13 cellular contexts compared by ENCODE assay signal in genomic region chr3:128317101-128317697, GRCh38.
DNase-seq lines count a peak whose midpoint lies in the region; ATAC-seq and TF ChIP-seq lines count a peak whose summit lies in the region.
"Had no signal": no experiment of that assay in that cellular context is flagged by ENCODE, and none has a peak within 500 bp of the region (broad histone marks: within the 10 kb centered on the region; RNA-seq: fewer than 3 reads in every experiment).

No MANE protein-coding gene starts in this region.

- DNase-seq in cardiac septum (ENCODE audit: low spot score) (peak; percentile 39), Right ventricle myocardium superior (no peak), astrocyte of the hippocampus (ENCODE audit: low read depth, low spot score) (peak; percentile 57), nephron progenitor cell (no peak), tibial artery (no peak), Calu3 (no peak), COLO668 (lab: John Stamatoyannopoulos, UW; ENCODE audit: unreplicated experiment) (no peak)
- DNase-seq in stimulated activated naive B cell treated with anti-CD40 and anti-IgM and Interleukin-4, amounts not matched to agents 10 μg/mL and 1 μg/mL and 100 μg/mL, for 72 hours, result no peak
- DNase-seq: brain microvascular endothelial cell, KG1, natural killer cell, NCI-H1417 treated with DMSO at 0.1 percent for 48 hours had no signal

- H3K4me3 Mint-ChIP-seq in nephron progenitor cell, result no peak overlapping the region
- H3K4me3 Mint-ChIP-seq in Calu3 (ENCODE audit: low read depth, unreplicated experiment), result no peak overlapping the region
- H3K4me3 Mint-ChIP-seq in stimulated activated naive B cell treated with anti-CD40 and anti-IgM and Interleukin-4, amounts not matched to agents 10 μg/mL and 1 μg/mL and 100 μg/mL, for 72 hours, result no peak overlapping the region
- H3K4me3 Mint-ChIP-seq: stimulated activated memory B cell treated with anti-CD40 and anti-IgM and Interleukin-4, amounts not matched to agents 10 μg/mL and 1 μg/mL and 100 μg/mL, for 72 hours had no signal

- TF ChIP-seq CTCF in nephron progenitor cell (IDR thresholded peaks at IDR 0.05) (no peak), tibial artery (IDR thresholded peaks at IDR 0.05) (no peak), Calu3 (IDR thresholded peaks at IDR 0.05; ENCODE audit: unreplicated experiment) (no peak)

- no peaks in the 10 kb centered on the region for H3K9me3 ChIP-seq in tibial artery

- H3K27ac ChIP-seq in tibial artery, result no peak overlapping the region
- H3K27ac ChIP-seq: brain microvascular endothelial cell had no signal

- H3K36me3 Mint-ChIP-seq in nephron progenitor cell (ENCODE audit: low read depth) (no peaks in the 10 kb centered on the region), Calu3 (ENCODE audit: insufficient read depth, unreplicated experiment) (no peaks in the 10 kb centered on the region)
- peaks cover 13 to 45% of the 10 kb centered on the region in 2 donors for H3K36me3 Mint-ChIP-seq in stimulated activated naive B cell treated with anti-CD40 and anti-IgM and Interleukin-4, amounts not matched to agents 10 μg/mL and 1 μg/mL and 100 μg/mL, for 72 hours
- H3K36me3 Mint-ChIP-seq: natural killer cell had no signal

- H3K4me3 ChIP-seq in tibial artery, result no peak overlapping the region

- no peaks in the 10 kb centered on the region for H3K27me3 ChIP-seq in tibial artery
- H3K27me3 ChIP-seq: brain microvascular endothelial cell had no signal

- peaks cover 3 to 25% (median 9%) of the 10 kb centered on the region in 3 donors for H3K36me3 ChIP-seq in tibial artery
- H3K36me3 ChIP-seq: brain microvascular endothelial cell had no signal

- BruUV-seq in Calu3 (replicated peaks; lab: Mats Ljungman, UMichigan), result no TSS peak

- CTCF ChIA-PET in Calu3 (lab: Charles Lee), result interaction anchor here (0.7 kb wide), 1 partner anchor 79 kb away, joined by 3 read pairs; no protein-coding TSS in a partner anchor

- no peaks in the 10 kb centered on the region for H3K4me1 ChIP-seq in tibial artery

- ATAC-seq in Right ventricle myocardium superior (ENCODE audit: poor library complexity), result no peak
- no peak for ATAC-seq in stimulated activated naive B cell treated with anti-CD40 and anti-IgM and Interleukin-4, amounts not matched to agents 10 μg/mL and 1 μg/mL and 100 μg/mL, for 72 hours (replicated peaks)
- ATAC-seq: stimulated activated memory B cell treated with anti-CD40 and anti-IgM and Interleukin-4, amounts not matched to agents 10 μg/mL and 1 μg/mL and 100 μg/mL, for 72 hours had no signal

- H3K9me3 Mint-ChIP-seq in nephron progenitor cell (no peaks in the 10 kb centered on the region), Calu3 (ENCODE audit: low read depth, unreplicated experiment) (no peaks in the 10 kb centered on the region)
- no peaks in the 10 kb centered on the region for H3K9me3 Mint-ChIP-seq in stimulated activated naive B cell treated with anti-CD40 and anti-IgM and Interleukin-4, amounts not matched to agents 10 μg/mL and 1 μg/mL and 100 μg/mL, for 72 hours
- H3K9me3 Mint-ChIP-seq: natural killer cell; stimulated activated memory B cell treated with anti-CD40 and anti-IgM and Interleukin-4, amounts not matched to agents 10 μg/mL and 1 μg/mL and 100 μg/mL, for 72 hours had no signal

- H3K27me3 Mint-ChIP-seq in nephron progenitor cell (ENCODE audit: low read depth, poor library complexity) (peaks cover 12% of the 10 kb centered on the region), Calu3 (ENCODE audit: unreplicated experiment) (no peaks in the 10 kb centered on the region)
- no peaks in the 10 kb centered on the region for H3K27me3 Mint-ChIP-seq in stimulated activated naive B cell treated with anti-CD40 and anti-IgM and Interleukin-4, amounts not matched to agents 10 μg/mL and 1 μg/mL and 100 μg/mL, for 72 hours
- H3K27me3 Mint-ChIP-seq: stimulated activated memory B cell treated with anti-CD40 and anti-IgM and Interleukin-4, amounts not matched to agents 10 μg/mL and 1 μg/mL and 100 μg/mL, for 72 hours had no signal

- H3K4me1 Mint-ChIP-seq in nephron progenitor cell, result peaks cover 46% of the 10 kb centered on the region
- H3K4me1 Mint-ChIP-seq in Calu3 (ENCODE audit: low read depth, unreplicated experiment), result no peaks in the 10 kb centered on the region
- no peaks in the 10 kb centered on the region for H3K4me1 Mint-ChIP-seq in stimulated activated naive B cell treated with anti-CD40 and anti-IgM and Interleukin-4, amounts not matched to agents 10 μg/mL and 1 μg/mL and 100 μg/mL, for 72 hours
- H3K4me1 Mint-ChIP-seq: stimulated activated memory B cell treated with anti-CD40 and anti-IgM and Interleukin-4, amounts not matched to agents 10 μg/mL and 1 μg/mL and 100 μg/mL, for 72 hours had no signal

- intact Hi-C loops in cardiac septum (cut with DNase I), result no loop called here
- intact Hi-C loops in Right ventricle myocardium superior (cut with DNase I), result no loop called here
- intact Hi-C loops in tibial artery (cut with DNase I; ENCODE audit: low total_unique reads), result no loop called here
- intact Hi-C loops in Calu3 (cut with micrococcal nuclease; ENCODE audit: unreplicated experiment), result no loop called here

- H3K27ac Mint-ChIP-seq in nephron progenitor cell (peak overlapping the region; percentile 44), Calu3 (ENCODE audit: unreplicated experiment) (no peak overlapping the region)
- no peak overlapping the region for H3K27ac Mint-ChIP-seq in stimulated activated naive B cell treated with anti-CD40 and anti-IgM and Interleukin-4, amounts not matched to agents 10 μg/mL and 1 μg/mL and 100 μg/mL, for 72 hours
- H3K27ac Mint-ChIP-seq: natural killer cell; stimulated activated memory B cell treated with anti-CD40 and anti-IgM and Interleukin-4, amounts not matched to agents 10 μg/mL and 1 μg/mL and 100 μg/mL, for 72 hours had no signal

Comparison
In these comparisons a context has a peak if more than half of its experiments do, and no peak if none do; other contexts are left out.
1. DNase-seq: peak in cardiac septum (single experiment) and astrocyte of the hippocampus (single experiment); none in Right ventricle myocardium superior (single experiment), nephron progenitor cell (single experiment), tibial artery (0 of 2), Calu3 (single experiment), stimulated activated naive B cell treated with anti-CD40 and anti-IgM and Interleukin-4, amounts not matched to agents 10 μg/mL and 1 μg/mL and 100 μg/mL, for 72 hours (single experiment) and COLO668 (single experiment).